Comparison of ENCODE assay signal across 21 cellular contexts in genomic region chr13:81138353-81138995, GRCh38.
"Had no signal": no experiment of that assay in that cellular context is flagged by ENCODE, and none has a peak within 500 bp of the region (broad histone marks: within the 10 kb centered on the region; RNA-seq: fewer than 3 reads in every experiment).

No MANE protein-coding gene starts in this region.

- ATAC-seq: effector memory CD8-positive, alpha-beta T cell; gastroesophageal sphincter; left cardiac atrium; left ventricle myocardium superior; naive thymus-derived CD4-positive, alpha-beta T cell had no signal

- H3K27me3 Mint-ChIP-seq: dendritic cell treated with granulocyte-macrophage colony-stimulating factor and Interleukin-4, amounts not matched to agents 40 ng/mL and 50 ng/mL, for 4 days; effector memory CD8-positive, alpha-beta T cell; naive thymus-derived CD4-positive, alpha-beta T cell had no signal

- H3K4me3 ChIP-seq: esophagus squamous epithelium, gastroesophageal sphincter, lung, sigmoid colon, skin epidermis, stomach had no signal

- H3K9me3 ChIP-seq: esophagus squamous epithelium, gastroesophageal sphincter, sigmoid colon, stomach had no signal

- H3K4me1 ChIP-seq: esophagus squamous epithelium, gastroesophageal sphincter, sigmoid colon, stomach had no signal

- H3K4me3 Mint-ChIP-seq: dendritic cell treated with granulocyte-macrophage colony-stimulating factor and Interleukin-4, amounts not matched to agents 40 ng/mL and 50 ng/mL, for 4 days; effector memory CD8-positive, alpha-beta T cell; immature natural killer cell; naive thymus-derived CD4-positive, alpha-beta T cell had no signal

- H3K36me3 Mint-ChIP-seq: immature natural killer cell; naive thymus-derived CD4-positive, alpha-beta T cell had no signal

- H3K27ac ChIP-seq: esophagus squamous epithelium, gastroesophageal sphincter, sigmoid colon, skin epidermis, stomach had no signal

- H3K4me1 Mint-ChIP-seq: immature natural killer cell; naive thymus-derived CD4-positive, alpha-beta T cell had no signal

- H3K27me3 ChIP-seq: esophagus squamous epithelium, gastroesophageal sphincter, sigmoid colon, stomach had no signal

- H3K27ac Mint-ChIP-seq: dendritic cell treated with granulocyte-macrophage colony-stimulating factor and Interleukin-4, amounts not matched to agents 40 ng/mL and 50 ng/mL, for 4 days; immature natural killer cell; naive thymus-derived CD4-positive, alpha-beta T cell had no signal

- DNase-seq: effector memory CD8-positive, alpha-beta T cell; esophagus squamous epithelium; foreskin fibroblast; glutamatergic neuron; immature natural killer cell; left cardiac atrium; left ventricle myocardium superior; mesendoderm; naive thymus-derived CD4-positive, alpha-beta T cell; posterior cingulate gyrus; sigmoid colon; stimulated activated CD4-positive, alpha-beta T cell treated with anti-CD3 and anti-CD28 coated beads, Interleukin-2, amount 100 ng/mL, for 24 hours; stimulated activated CD4-positive, alpha-beta T cell treated with anti-CD3 and anti-CD28 coated beads, Interleukin-4, amount 100 ng/mL, for 4 hours; stimulated activated naive CD4-positive, alpha-beta T cell; stomach; substantia nigra; trophoblast cell had no signal

- H3K36me3 ChIP-seq: esophagus squamous epithelium, gastroesophageal sphincter, sigmoid colon, stomach had no signal
